16 cellular contexts compared by ENCODE assay signal in genomic region chr2:43538034-43538670, GRCh38. TPM values are rescaled to one million over a fixed set of nuclear protein-coding genes. Genes with fewer than 3 reads are reported as not detected.
A peak's percentile ranks its signal among the peaks of the same experiment; 100 is the strongest.
DNase-seq lines count a peak whose midpoint lies in the region; ATAC-seq, FAIRE-seq and TF ChIP-seq lines count a peak whose summit lies in the region.
"Had no signal": no experiment of that assay in that cellular context is flagged by ENCODE, and none has a peak within 500 bp of the region (broad histone marks: within the 10 kb centered on the region; RNA-seq: fewer than 3 reads in every experiment).

No MANE protein-coding gene starts in this region.

- intact Hi-C loops in MCF 10A (cut with micrococcal nuclease): no loop called here

- no peak for TF ChIP-seq POLR2A in GM12891 (IDR thresholded peaks at IDR 0.05; ENCODE audit: low read depth, low read length)

- H3K27ac Mint-ChIP-seq in MCF 10A (ENCODE audit: low read depth, unreplicated experiment): peak overlapping the region; percentile 89

- no peaks in the 10 kb centered on the region for H3K27me3 Mint-ChIP-seq in MCF 10A (ENCODE audit: insufficient read depth, unreplicated experiment)
- H3K27me3 Mint-ChIP-seq: central memory CD8-positive, alpha-beta T cell; stimulated activated naive CD8-positive, alpha-beta T cell treated with anti-CD3 and anti-CD28 coated beads, Interleukin-15, amount 100 ng/mL, for 72 hours had no signal

- no peak overlapping the region for H3K4me3 Mint-ChIP-seq in MCF 10A (ENCODE audit: unreplicated experiment)
- H3K4me3 Mint-ChIP-seq: central memory CD8-positive, alpha-beta T cell; stimulated activated naive CD8-positive, alpha-beta T cell treated with anti-CD3 and anti-CD28 coated beads, Interleukin-15, amount 100 ng/mL, for 72 hours; T-helper 2 cell treated with Interferon-gamma antibody and Interleukin-4, amounts not matched to agents 5 μg/mL and 100 μg/mL, for 36 hours had no signal

- no peaks in the 10 kb centered on the region for H3K9me3 Mint-ChIP-seq in MCF 10A (ENCODE audit: unreplicated experiment)
- H3K9me3 Mint-ChIP-seq: central memory CD8-positive, alpha-beta T cell; stimulated activated naive CD8-positive, alpha-beta T cell treated with anti-CD3 and anti-CD28 coated beads, Interleukin-15, amount 100 ng/mL, for 72 hours; T-helper 2 cell treated with Interferon-gamma antibody and Interleukin-4, amounts not matched to agents 5 μg/mL and 100 μg/mL, for 36 hours had no signal

- no peak for TF ChIP-seq CTCF in MCF 10A (IDR thresholded peaks at IDR 0.05; ENCODE audit: unreplicated experiment)

- H3K27me3 ChIP-seq in muscle layer of colon (ENCODE audit: control insufficient read depth in 1 of 2, insufficient read depth in 2 of 2, low read length in 2 of 2) (no peaks in the 10 kb centered on the region), thymus (ENCODE audit: control insufficient read depth, insufficient read depth) (no peaks in the 10 kb centered on the region)

- no peak overlapping the region for H3K9ac ChIP-seq in muscle layer of colon (ENCODE audit: low read length)

- H3K9me3 ChIP-seq in muscle layer of colon (ENCODE audit: low read length) (no peaks in the 10 kb centered on the region), thymus (ENCODE audit: control insufficient read depth) (no peaks in the 10 kb centered on the region)

- H3K36me3 Mint-ChIP-seq in MCF 10A (ENCODE audit: insufficient read depth, unreplicated experiment): peaks cover 16% of the 10 kb centered on the region

- H3K4me1 Mint-ChIP-seq in MCF 10A (ENCODE audit: insufficient read depth, unreplicated experiment): peaks cover 25% of the 10 kb centered on the region
- H3K4me1 Mint-ChIP-seq: central memory CD8-positive, alpha-beta T cell had no signal

- POLR2A ChIA-PET in MCF 10A (lab: Yijun Ruan, JAX): interaction anchor here (0.6 to 6.9 kb wide), 13 partner anchors 9 to 579 kb away, joined by 3 to 274 read pairs (median 8); partner anchors contain the start of gene ZFP36L2

- H3K4me1 ChIP-seq in muscle layer of colon (ENCODE audit: insufficient read depth, low read length) (peaks cover 24% of the 10 kb centered on the region), thymus (ENCODE audit: control insufficient read depth, insufficient read depth, low read length) (no peaks in the 10 kb centered on the region)

- no TSS peak for BruUV-seq in MCF 10A (replicated peaks; lab: Mats Ljungman, UMichigan)

- H3K36me3 ChIP-seq in muscle layer of colon (ENCODE audit: insufficient read depth, low read length): no peaks in the 10 kb centered on the region
- H3K36me3 ChIP-seq in thymus (ENCODE audit: control insufficient read depth, insufficient read depth): peaks cover 6% of the 10 kb centered on the region

- H3K4me3 ChIP-seq in muscle layer of colon (ENCODE audit: low read depth in 1 of 2, low read length in 2 of 2) (no peak overlapping the region), thymus (ENCODE audit: low read length) (no peak overlapping the region)

- no peak for DNase-seq in GM12891 (ENCODE audit: insufficient read length, low spot score)
- no peak for DNase-seq in MCF 10A (ENCODE audit: unreplicated experiment)
- DNase-seq in A172 (ENCODE audit: low spot score): no peak
- DNase-seq in midbrain (lab: John Stamatoyannopoulos, UW): no peak
- DNase-seq in NOMO-1 treated with dmso at 0.1 percent for 144 hours (lab: John Stamatoyannopoulos, UW; ENCODE audit: unreplicated experiment): no peak
- DNase-seq: activated CD4-positive, alpha-beta T cell treated with anti-CD3 and anti-CD28 coated beads, Interleukin-2, amount 50 U/mL, for 4 hours; activated naive CD4-positive, alpha-beta T cell treated with Interleukin-2 at 50 U/mL for 16 hours; NCI-H1436; NCI-H524 treated with DMSO at 0.1 percent for 48 hours; stimulated activated naive CD8-positive, alpha-beta T cell treated with anti-CD3 and anti-CD28 coated beads, Interleukin-15, amount 100 ng/mL, for 72 hours had no signal

- peak; percentile 45 for FAIRE-seq in GM12891 (lab: Jason Lieb, UNC)

- WGBS in thymus: 90% methylated on average over 1 of the region's 1 CpG

- H3K27ac ChIP-seq in muscle layer of colon (ENCODE audit: low read depth, low read length): peak overlapping the region; percentile 30
- H3K27ac ChIP-seq in thymus (ENCODE audit: low read depth): peak overlapping the region; percentile 53

- CTCF ChIA-PET in MCF 10A (lab: Yijun Ruan, JAX): interaction anchor here (0.6 to 3.6 kb wide), 8 partner anchors 8 to 708 kb away, joined by 3 to 14 read pairs (median 4); no protein-coding TSS in a partner anchor

- no peak for ATAC-seq in GM21786 (IDR thresholded peaks at IDR 0.05; ENCODE audit: unreplicated experiment)
- ATAC-seq: Panc1; stimulated activated naive CD8-positive, alpha-beta T cell treated with anti-CD3 and anti-CD28 coated beads, Interleukin-15, amount 100 ng/mL, for 72 hours had no signal

TF ChIP-seq in GM12891, 5 proteins besides CTCF, POLR2A, EP300 and RAD21:
- TF ChIP-seq POU2F2 (IDR thresholded peaks at IDR 0.05; ENCODE audit: low read depth, low read length) (no peak), POLR2AphosphoS5 (IDR thresholded peaks at IDR 0.05; ENCODE audit: low read depth, low read length) (no peak), SPI1 (IDR thresholded peaks at IDR 0.05; ENCODE audit: low read depth, low read length) (no peak), PAX5 (IDR thresholded peaks at IDR 0.05; ENCODE audit: insufficient read depth, low read length, severe bottlenecking) (no peak), TAF1 (IDR thresholded peaks at IDR 0.05; ENCODE audit: low read depth, low read length) (no peak)

RNA-seq across cellular contexts. Expression of gene THADA, which starts 57.7 kb away (rescaled TPM):
- polyA plus RNA-seq in GM12891 (2012; ENCODE audit: low read depth, missing spikeins): 8.4 TPM
- 42.3 and 49.8 TPM in 2 replicates for total RNA-seq in MCF 10A (2022)
- polyA plus RNA-seq in thymus: 20.6 TPM
- 18.3 and 19.7 TPM in 2 replicates for total RNA-seq in A172 (2014; rRNA removed; shearing (Covaris generic))
